ENCODE assay signal across 13 cellular contexts in genomic region chr14:61454545-61454944, GRCh38.
A peak's percentile ranks its signal among the peaks of the same experiment; 100 is the strongest.
DNase-seq lines count a peak whose midpoint lies in the region; ATAC-seq and TF ChIP-seq lines count a peak whose summit lies in the region.
"Had no signal": no experiment of that assay in that cellular context is flagged by ENCODE, and none has a peak within 500 bp of the region (broad histone marks: within the 10 kb centered on the region; RNA-seq: fewer than 3 reads in every experiment).

No MANE protein-coding gene starts in this region.

- no peak for ATAC-seq in activated naive CD8-positive, alpha-beta T cell treated with anti-CD3 and anti-CD28 coated beads, Interleukin-2, amount 10 ng/mL, durations not matched to agents 7 days and 5 days (ENCODE audit: low read depth)
- ATAC-seq in natural killer cell (no peak), GM18520 (IDR thresholded peaks at IDR 0.05; ENCODE audit: unreplicated experiment) (no peak)

- in situ Hi-C loops in mammary epithelial cell (cut with MboI; ENCODE audit: low sequenced_read_pairs in 2 of 2) = loop anchor here (10.0 to 25.0 kb wide), 5 partner anchors 130 to 670 kb away; partner anchors contain the start of gene PRKCH (in 1 of the 2)

- H3K36me3 Mint-ChIP-seq in activated naive CD8-positive, alpha-beta T cell treated with anti-CD3 and anti-CD28 coated beads, Interleukin-2, amount 10 ng/mL, durations not matched to agents 7 days and 5 days = peaks cover 81% of the 10 kb centered on the region
- H3K36me3 Mint-ChIP-seq in natural killer cell = peaks cover 39% of the 10 kb centered on the region

- no peaks in the 10 kb centered on the region for H3K27me3 Mint-ChIP-seq in activated naive CD8-positive, alpha-beta T cell treated with anti-CD3 and anti-CD28 coated beads, Interleukin-2, amount 10 ng/mL, durations not matched to agents 7 days and 5 days
- no peaks in the 10 kb centered on the region for H3K27me3 Mint-ChIP-seq in natural killer cell (ENCODE audit: low read depth in 2 of 2)

- H4K20me1 ChIP-seq in Loucy (ENCODE audit: insufficient read depth, low read length, poor library complexity, severe bottlenecking) (no peaks in the 10 kb centered on the region), mammary epithelial cell (ENCODE audit: insufficient read depth, low read length) (no peaks in the 10 kb centered on the region)

- peaks cover 79% of the 10 kb centered on the region for H3K36me3 ChIP-seq in Loucy (ENCODE audit: insufficient read depth, low read length)
- H3K36me3 ChIP-seq in mammary epithelial cell (ENCODE audit: insufficient read depth, low read length) = no peaks in the 10 kb centered on the region

- no peaks in the 10 kb centered on the region for H3K27me3 ChIP-seq in Loucy (ENCODE audit: insufficient read depth, low read length, poor library complexity, severe bottlenecking)
- H3K27me3 ChIP-seq in mammary epithelial cell (ENCODE audit: insufficient read depth, low read length) = no peaks in the 10 kb centered on the region
- H3K27me3 ChIP-seq: tibial nerve had no signal

- peak overlapping the region; percentile 79 for H3K4me2 ChIP-seq in Loucy (ENCODE audit: low read depth, low read length, poor library complexity, severe bottlenecking)
- no peak overlapping the region for H3K4me2 ChIP-seq in mammary epithelial cell (ENCODE audit: insufficient read depth, low read depth, low read length)

- H3K4me3 ChIP-seq in Loucy (ENCODE audit: low read length, poor library complexity, severe bottlenecking) = peak overlapping the region; percentile 12
- no peak overlapping the region for H3K4me3 ChIP-seq in mammary epithelial cell (replicated peaks in 1 of 3; ENCODE audit: insufficient read depth in 1 of 3, low read depth in 2 of 3, low read length in 3 of 3)
- H3K4me3 ChIP-seq: sigmoid colon, tibial nerve had no signal

- POLR2A ChIA-PET in activated naive CD8-positive, alpha-beta T cell treated with anti-CD3 and anti-CD28 coated beads, Interleukin-2, amount 10 ng/mL, durations not matched to agents 7 days and 5 days (lab: Charles Lee) = interaction anchor here (0.6 to 1.3 kb wide), 7 partner anchors 51 to 391 kb away, joined by 3 to 5 read pairs (median 3); no protein-coding TSS in a partner anchor

- no peaks in the 10 kb centered on the region for H3K9me3 ChIP-seq in Loucy (ENCODE audit: insufficient read depth, low read depth, low read length)
- H3K9me3 ChIP-seq in mammary epithelial cell (replicated peaks; ENCODE audit: insufficient read depth, low read length) = no peaks in the 10 kb centered on the region
- H3K9me3 ChIP-seq: sigmoid colon, tibial nerve had no signal

- peaks cover 88% of the 10 kb centered on the region for H3K4me1 Mint-ChIP-seq in activated naive CD8-positive, alpha-beta T cell treated with anti-CD3 and anti-CD28 coated beads, Interleukin-2, amount 10 ng/mL, durations not matched to agents 7 days and 5 days
- peaks cover 91 to 94% of the 10 kb centered on the region in 2 donors for H3K4me1 Mint-ChIP-seq in natural killer cell

- TF ChIP-seq CTCF in Loucy (conservative IDR thresholded peaks at IDR 0.05; ENCODE audit: low read length) = no peak
- TF ChIP-seq CTCF in natural killer cell (IDR thresholded peaks at IDR 0.05) = no peak
- no peak for TF ChIP-seq CTCF in mammary epithelial cell (conservative IDR thresholded peaks at IDR 0.05 in 1 of 2, IDR thresholded peaks at IDR 0.05 in 1 of 2; ENCODE audit: extremely low read depth in 1 of 2, insufficient read depth in 1 of 2, low read depth in 1 of 2, low read length in 2 of 2)

- no TSS peak for BruUV-seq in mammary epithelial cell (replicated peaks; lab: Mats Ljungman, UMichigan)

- no peaks in the 10 kb centered on the region for H3K9me3 Mint-ChIP-seq in activated naive CD8-positive, alpha-beta T cell treated with anti-CD3 and anti-CD28 coated beads, Interleukin-2, amount 10 ng/mL, durations not matched to agents 7 days and 5 days
- H3K9me3 Mint-ChIP-seq in natural killer cell = no peaks in the 10 kb centered on the region

- H3K27ac Mint-ChIP-seq in activated naive CD8-positive, alpha-beta T cell treated with anti-CD3 and anti-CD28 coated beads, Interleukin-2, amount 10 ng/mL, durations not matched to agents 7 days and 5 days = peak overlapping the region; percentile 92
- H3K27ac Mint-ChIP-seq in natural killer cell = peak overlapping the region in 1 of 2 donors; percentile 93

- no peaks in the 10 kb centered on the region for H3K9me2 ChIP-seq in Loucy (replicated peaks; ENCODE audit: low read depth, low read length)

- CTCF ChIA-PET in mammary epithelial cell (lab: Charles Lee; ENCODE audit: low non-redundant PET) = no interaction called here

- dilution Hi-C loops in mammary epithelial cell (cut with HindIII; ENCODE audit: low sequenced_read_pairs) = loop anchor here (5.0 to 10.0 kb wide), 2 partner anchors 160 to 383 kb away; no protein-coding TSS in a partner anchor

- peak overlapping the region; percentile 79 for H3K4me3 Mint-ChIP-seq in activated naive CD8-positive, alpha-beta T cell treated with anti-CD3 and anti-CD28 coated beads, Interleukin-2, amount 10 ng/mL, durations not matched to agents 7 days and 5 days
- H3K4me3 Mint-ChIP-seq in natural killer cell = peak overlapping the region; percentile 62

- H3K4me1 ChIP-seq in Loucy (ENCODE audit: insufficient read depth, low read length, poor library complexity, severe bottlenecking) (peaks cover 69% of the 10 kb centered on the region), mammary epithelial cell (ENCODE audit: insufficient read depth, low read length) (no peaks in the 10 kb centered on the region)
- H3K4me1 ChIP-seq: sigmoid colon, tibial nerve had no signal

- H3F3A ChIP-seq in Loucy (ENCODE audit: low read depth) = peaks cover 35% of the 10 kb centered on the region

- 96% methylated on average over 4 of the region's 4 CpGs for WGBS in mammary epithelial cell (ENCODE audit: low coverage, missing lambda C conversion rate)

- H3K79me2 ChIP-seq in Loucy (ENCODE audit: insufficient read depth, low read length) = peaks cover 54% of the 10 kb centered on the region
- no peaks in the 10 kb centered on the region for H3K79me2 ChIP-seq in mammary epithelial cell (ENCODE audit: insufficient read depth, low read length)

- intact Hi-C loops in natural killer cell (cut with micrococcal nuclease) = loop anchor here (5.0 kb wide), 1 partner anchor 157 kb away; no protein-coding TSS in a partner anchor
- intact Hi-C loops in mammary epithelial cell (cut with micrococcal nuclease) = no loop called here

- no peak overlapping the region for H2AFZ ChIP-seq in Loucy (ENCODE audit: low read length)
- H2AFZ ChIP-seq in mammary epithelial cell (ENCODE audit: low read depth, low read length) = no peak overlapping the region

- H3K27ac ChIP-seq in mammary epithelial cell (ENCODE audit: insufficient read depth, low read depth, low read length) = no peak overlapping the region
- H3K27ac ChIP-seq: sigmoid colon, tibial nerve had no signal

- DNase-seq in SHP77 (lab: John Stamatoyannopoulos, UW) (peak; percentile 30), SHP77 treated with DMSO at 0.1 percent for 48 hours (lab: John Stamatoyannopoulos, UW) (no peak), natural killer cell (no peak), AML-193 (lab: John Stamatoyannopoulos, UW) (no peak), mammary epithelial cell (no peak)
- no peak for DNase-seq in activated naive CD8-positive, alpha-beta T cell treated with anti-CD3 and anti-CD28 coated beads, Interleukin-2, amount 10 ng/mL, durations not matched to agents 7 days and 5 days
- DNase-seq: ACHN, EL, OCI-M1, sigmoid colon had no signal

- H3K9ac ChIP-seq in Loucy (ENCODE audit: low read depth, low read length, poor library complexity, severe bottlenecking) = peak overlapping the region; percentile 80
- H3K9ac ChIP-seq in mammary epithelial cell (ENCODE audit: insufficient read depth, low read length) = no peak overlapping the region

Comparison
In these comparisons a context has a peak if more than half of its experiments do, and no peak if none do; other contexts are left out.
1. DNase-seq: peak in SHP77 (2 of 2); none in SHP77 treated with DMSO at 0.1 percent for 48 hours (single experiment), activated naive CD8-positive, alpha-beta T cell treated with anti-CD3 and anti-CD28 coated beads, Interleukin-2, amount 10 ng/mL, durations not matched to agents 7 days and 5 days (single experiment), natural killer cell (single experiment), AML-193 (0 of 2) and mammary epithelial cell (single experiment).